ENCODE assay signal across 22 cellular contexts in genomic region chr12:63857771-63858670, GRCh38. TPM values are rescaled to one million over a fixed set of nuclear protein-coding genes. Genes with fewer than 3 reads are reported as not detected.
A peak's percentile ranks its signal among the peaks of the same experiment; 100 is the strongest.
DNase-seq lines count a peak whose midpoint lies in the region; ATAC-seq, FAIRE-seq and TF ChIP-seq lines count a peak whose summit lies in the region.
"Had no signal": no experiment of that assay in that cellular context is flagged by ENCODE, and none has a peak within 500 bp of the region (broad histone marks: within the 10 kb centered on the region; RNA-seq: fewer than 3 reads in every experiment).

No MANE protein-coding gene starts in this region.

- BruUV-seq in K562 (replicated peaks; lab: Mats Ljungman, UMichigan) = no TSS peak

- in situ Hi-C loops in K562 (cut with MboI) = no loop called here

- H3K9me3 Mint-ChIP-seq in HFFc6 = no peaks in the 10 kb centered on the region
- H3K9me3 Mint-ChIP-seq in activated T-cell treated with anti-CD3 and anti-CD28 coated beads, Interleukin-2, amount 50 U/mL, for 4 hours = no peaks in the 10 kb centered on the region
- no peaks in the 10 kb centered on the region for H3K9me3 Mint-ChIP-seq in activated naive CD4-positive, alpha-beta T cell treated with anti-CD3 and anti-CD28 coated beads, Interleukin-2, amount 10 ng/mL, durations not matched to agents 7 days and 5 days
- H3K9me3 Mint-ChIP-seq: activated naive CD8-positive, alpha-beta T cell treated with anti-CD3 and anti-CD28 coated beads, Interleukin-2, amount 50 U/mL, for 24 hours; activated T-helper 17 cell treated with anti-CD3 and anti-CD28 coated beads, Interleukin-2, amount 50 U/mL, for 72 hours; immature natural killer cell; naive B cell; type B pancreatic cell had no signal

- H4K20me1 ChIP-seq in K562 (replicated peaks; ENCODE audit: control insufficient read depth, insufficient read depth, low read length) = no peaks in the 10 kb centered on the region

- no peak overlapping the region for H3K4me3 Mint-ChIP-seq in HFFc6
- no peak overlapping the region for H3K4me3 Mint-ChIP-seq in activated T-cell treated with anti-CD3 and anti-CD28 coated beads, Interleukin-2, amount 50 U/mL, for 4 hours
- H3K4me3 Mint-ChIP-seq in activated naive CD4-positive, alpha-beta T cell treated with anti-CD3 and anti-CD28 coated beads, Interleukin-2, amount 10 ng/mL, durations not matched to agents 7 days and 5 days = no peak overlapping the region
- H3K4me3 Mint-ChIP-seq: activated naive CD8-positive, alpha-beta T cell treated with anti-CD3 and anti-CD28 coated beads, Interleukin-2, amount 50 U/mL, for 24 hours; activated T-helper 17 cell treated with anti-CD3 and anti-CD28 coated beads, Interleukin-2, amount 50 U/mL, for 72 hours; CD14-positive monocyte; immature natural killer cell; naive B cell; type B pancreatic cell had no signal

- TF ChIP-seq POLR2A in A549 (IDR thresholded peaks at IDR 0.05; ENCODE audit: low read length) (no peak), K562 (conservative IDR thresholded peaks at IDR 0.05) (no peak)

- peaks cover 19% of the 10 kb centered on the region for H3K36me3 Mint-ChIP-seq in HFFc6 (ENCODE audit: low read depth)
- H3K36me3 Mint-ChIP-seq in activated T-cell treated with anti-CD3 and anti-CD28 coated beads, Interleukin-2, amount 50 U/mL, for 4 hours (ENCODE audit: insufficient read depth) = no peaks in the 10 kb centered on the region
- no peaks in the 10 kb centered on the region for H3K36me3 Mint-ChIP-seq in activated naive CD4-positive, alpha-beta T cell treated with anti-CD3 and anti-CD28 coated beads, Interleukin-2, amount 10 ng/mL, durations not matched to agents 7 days and 5 days
- H3K36me3 Mint-ChIP-seq: CD14-positive monocyte, immature natural killer cell, naive B cell, type B pancreatic cell had no signal

- H3K4me1 Mint-ChIP-seq in HFFc6 (ENCODE audit: low read depth) = peaks cover 66% of the 10 kb centered on the region
- no peaks in the 10 kb centered on the region for H3K4me1 Mint-ChIP-seq in activated T-cell treated with anti-CD3 and anti-CD28 coated beads, Interleukin-2, amount 50 U/mL, for 4 hours (ENCODE audit: low read depth)
- H3K4me1 Mint-ChIP-seq in activated naive CD4-positive, alpha-beta T cell treated with anti-CD3 and anti-CD28 coated beads, Interleukin-2, amount 10 ng/mL, durations not matched to agents 7 days and 5 days = no peaks in the 10 kb centered on the region
- H3K4me1 Mint-ChIP-seq: activated naive CD8-positive, alpha-beta T cell treated with anti-CD3 and anti-CD28 coated beads, Interleukin-2, amount 50 U/mL, for 24 hours; activated T-helper 17 cell treated with anti-CD3 and anti-CD28 coated beads, Interleukin-2, amount 50 U/mL, for 72 hours; CD14-positive monocyte; immature natural killer cell; naive B cell had no signal

- TF ChIP-seq RAD21 in A549 (conservative IDR thresholded peaks at IDR 0.05 in 1 of 2, IDR thresholded peaks at IDR 0.05 in 1 of 2) (peak in 1 of 2 experiments; percentile 24; a peak in 1 of 5 replicates), K562 (CRISPR knock-in tag; conservative IDR thresholded peaks at IDR 0.05 in 1 of 2, IDR thresholded peaks at IDR 0.05 in 1 of 2) (no peak)

- no peaks in the 10 kb centered on the region for H3K79me2 ChIP-seq in K562 (ENCODE audit: control insufficient read depth, insufficient read depth, low read length)

- H3K27ac ChIP-seq in A549 (peak overlapping the region; percentile 62 to 82), K562 (ENCODE audit: extremely low read depth, low read depth, low read length) (no peak overlapping the region), aorta (ENCODE audit: low read depth in 1 of 2, low read length in 2 of 2) (no peak overlapping the region)
- H3K27ac ChIP-seq: heart right ventricle, lower lobe of right lung had no signal

- 2% methylated on average over 6 of the region's 6 CpGs for WGBS in A549 (ENCODE audit: missing lambda C conversion rate)
- WGBS in K562 (ENCODE audit: insufficient coverage, low coverage, missing lambda C conversion rate) = 2% methylated on average over 6 of the region's 6 CpGs
- WGBS in aorta, 2 donors = 56 to 62% methylated on average over 6 of the region's 6 CpGs

- ATAC-seq in A549 (peak in 1 of 2 experiments; percentile 56; a peak in 3 of 6 replicates), K562 (no peak), aorta (ENCODE audit: low FRiP score) (no peak)
- ATAC-seq in activated T-cell treated with anti-CD3 and anti-CD28 coated beads, Interleukin-2, amount 50 U/mL, for 4 hours = no peak
- ATAC-seq: activated naive CD8-positive, alpha-beta T cell treated with anti-CD3 and anti-CD28 coated beads, Interleukin-2, amount 50 U/mL, for 24 hours; activated T-helper 17 cell treated with anti-CD3 and anti-CD28 coated beads, Interleukin-2, amount 50 U/mL, for 72 hours; heart right ventricle; lower lobe of right lung had no signal

- no peak overlapping the region for H3K9ac ChIP-seq in K562 (ENCODE audit: insufficient read depth in 1 of 2, low read depth in 2 of 2, low read length in 2 of 2)

- H3K36me3 ChIP-seq in K562 (ENCODE audit: control insufficient read depth, insufficient read depth, low read length) (no peaks in the 10 kb centered on the region), aorta (ENCODE audit: control insufficient read depth in 1 of 2, insufficient read depth in 2 of 2, low read length in 1 of 2) (no peaks in the 10 kb centered on the region)
- H3K36me3 ChIP-seq: heart right ventricle, lower lobe of right lung had no signal

- H3K9me3 ChIP-seq in A549 = no peaks in the 10 kb centered on the region
- H3K9me3 ChIP-seq in K562 (replicated peaks; ENCODE audit: control insufficient read depth, insufficient read depth, low read depth, low read length) = no peaks in the 10 kb centered on the region
- no peaks in the 10 kb centered on the region for H3K9me3 ChIP-seq in aorta (ENCODE audit: control insufficient read depth, low read length)
- H3K9me3 ChIP-seq: heart right ventricle, lower lobe of right lung had no signal

- POLR2A ChIA-PET in A549 (lab: Yijun Ruan, JAX) (no interaction called here), K562 (lab: Yijun Ruan, JAX) (no interaction called here)

- FAIRE-seq in A549 (lab: Jason Lieb, UNC) (no peak), K562 (lab: Jason Lieb, UNC) (peak; percentile 42)
- FAIRE-seq: GM12891, H1 had no signal

- H3K4me1 ChIP-seq in A549 = peaks cover 59% of the 10 kb centered on the region
- no peaks in the 10 kb centered on the region for H3K4me1 ChIP-seq in K562 (replicated peaks in 1 of 2; ENCODE audit: control insufficient read depth in 2 of 2, insufficient read depth in 2 of 2, low read length in 2 of 2)
- H3K4me1 ChIP-seq in aorta (ENCODE audit: control insufficient read depth in 1 of 2, insufficient read depth in 2 of 2, low read length in 2 of 2) = no peaks in the 10 kb centered on the region
- H3K4me1 ChIP-seq: lower lobe of right lung had no signal

- DNase-seq in A549 (ENCODE audit: low read depth in 1 of 2, low spot score in 1 of 2) (peak in 1 of 2 experiments; percentile 65), HFFc6 (no peak), K562 (ENCODE audit: extremely low read depth in 1 of 4, low spot score in 3 of 4) (no peak), kidney tubule cell (ENCODE audit: low spot score) (peak; percentile 39), HUDEP-2 (lab: John Stamatoyannopoulos, UW; ENCODE audit: unreplicated experiment in 76 of 76) (no peak), aorta (no peak)
- no peak for DNase-seq in activated T-cell treated with anti-CD3 and anti-CD28 coated beads, Interleukin-2, amount 50 U/mL, for 4 hours
- DNase-seq in activated naive CD4-positive, alpha-beta T cell treated with anti-CD3 and anti-CD28 coated beads, Interleukin-2, amount 10 ng/mL, durations not matched to agents 7 days and 5 days = no peak
- DNase-seq: activated naive CD8-positive, alpha-beta T cell treated with anti-CD3 and anti-CD28 coated beads, Interleukin-2, amount 50 U/mL, for 24 hours; central memory CD4-positive, alpha-beta T cell; heart right ventricle; immature natural killer cell; lower lobe of right lung; naive B cell; NCI-H187 treated with DMSO at 0.1 percent for 48 hours; stimulated activated CD4-positive, alpha-beta T cell treated with anti-CD3 and anti-CD28 coated beads, Interleukin-4, amount 100 ng/mL, for 1 hour had no signal

- TF ChIP-seq EP300 in A549 (IDR thresholded peaks at IDR 0.05) (0 out of 5 replicates have a peak, but pooled peaks of 1 of the 2 experiments have one; percentile 29), K562 (IDR thresholded peaks at IDR 0.05; ENCODE audit: low read length) (no peak)

- intact Hi-C loops in K562 (cut with micrococcal nuclease) (no loop called here), aorta (cut with DNase I) (no loop called here)

- H2AFZ ChIP-seq in K562 (ENCODE audit: low read depth, low read length) = no peak overlapping the region

- peak overlapping the region; percentile 60; the same call in 1 of the 2 replicates for H3K27ac Mint-ChIP-seq in HFFc6
- H3K27ac Mint-ChIP-seq in activated naive CD4-positive, alpha-beta T cell treated with anti-CD3 and anti-CD28 coated beads, Interleukin-2, amount 10 ng/mL, durations not matched to agents 7 days and 5 days = no peak overlapping the region
- H3K27ac Mint-ChIP-seq: activated naive CD8-positive, alpha-beta T cell treated with anti-CD3 and anti-CD28 coated beads, Interleukin-2, amount 50 U/mL, for 24 hours; activated T-helper 17 cell treated with anti-CD3 and anti-CD28 coated beads, Interleukin-2, amount 50 U/mL, for 72 hours; CD14-positive monocyte; immature natural killer cell; naive B cell; type B pancreatic cell had no signal

- H3K27me3 ChIP-seq in K562 (ENCODE audit: control insufficient read depth in 2 of 2, insufficient read depth in 2 of 2, low read length in 2 of 2) (peaks cover 0 to 6% of the 10 kb centered on the region in 2 experiments; a peak in 2 of 5 replicates), aorta (ENCODE audit: control insufficient read depth in 1 of 2, insufficient read depth in 2 of 2, low read length in 1 of 2) (no peaks in the 10 kb centered on the region)
- H3K27me3 ChIP-seq: heart right ventricle had no signal

- H3K4me2 ChIP-seq in A549 (peak overlapping the region; percentile 81), K562 (ENCODE audit: insufficient read depth, low read length) (no peak overlapping the region)
- H3K4me2 ChIP-seq: smooth muscle cell had no signal

- no peaks in the 10 kb centered on the region for H3K27me3 Mint-ChIP-seq in HFFc6 (ENCODE audit: insufficient read depth)
- peaks cover 7% of the 10 kb centered on the region for H3K27me3 Mint-ChIP-seq in activated T-cell treated with anti-CD3 and anti-CD28 coated beads, Interleukin-2, amount 50 U/mL, for 4 hours (ENCODE audit: low read depth)
- no peaks in the 10 kb centered on the region for H3K27me3 Mint-ChIP-seq in activated naive CD4-positive, alpha-beta T cell treated with anti-CD3 and anti-CD28 coated beads, Interleukin-2, amount 10 ng/mL, durations not matched to agents 7 days and 5 days
- H3K27me3 Mint-ChIP-seq: type B pancreatic cell had no signal

- CTCF ChIA-PET in A549 (lab: Yijun Ruan, JAX) (no interaction called here), K562 (lab: Yijun Ruan, JAX; ENCODE audit: low intra/inter-chr PET ratio) (no interaction called here)
- CTCF ChIA-PET in activated naive CD4-positive, alpha-beta T cell treated with anti-CD3 and anti-CD28 coated beads, Interleukin-2, amount 10 ng/mL, durations not matched to agents 7 days and 5 days (lab: Charles Lee) = no interaction called here

- TF ChIP-seq CTCF in A549 (IDR thresholded peaks at IDR 0.05) = no peak
- TF ChIP-seq CTCF in HFFc6 (IDR thresholded peaks at IDR 0.05) = no peak
- TF ChIP-seq CTCF in K562 (IDR thresholded peaks at IDR 0.05 in 2 of 3, conservative IDR thresholded peaks at IDR 0.05 in 1 of 3; ENCODE audit: insufficient read depth in 2 of 3, low read depth in 1 of 3, low read length in 3 of 3) = no peak

- no peaks in the 10 kb centered on the region for H3K9me1 ChIP-seq in K562 (ENCODE audit: control insufficient read depth, insufficient read depth, low read length)

- H3K4me3 ChIP-seq in A549 (peak overlapping the region; percentile 13; the same call in 1 of the 3 replicates), K562 (no peak overlapping the region), aorta (ENCODE audit: low read length in 2 of 2) (no peak overlapping the region)
- H3K4me3 ChIP-seq: heart right ventricle, lower lobe of right lung, smooth muscle cell had no signal

RNA-seq across cellular contexts. Expression of gene SRGAP1, which starts 13.5 kb away (rescaled TPM):
- polyA plus RNA-seq in A549 (2011; rRNA removed) (22.9 and 23.6 TPM in 2 replicates), A549 (2017; fragmentation: RNase III; extraction: RNeasy Plus Mini Kit Qiagen cat#74134 plus additional on column Dnase treatment) (7.9 to 8.4 TPM (median 8.3 TPM) in 3 replicates), K562 (2011; rRNA removed) (0.03 and 0.13 TPM in 2 replicates), K562 (2014; fragmentation: Illumina TruSeq; extraction: Trizol) (0.04 TPM in 2 replicates), K562 (2014; fragmentation: Nextera tagmentation; extraction: Ambion mirVana) (under 1 TPM; 0.01 to 0.03 TPM), K562 (2014; rRNA removed) (0.01 TPM in 1 of 2 replicates, not detected in the other), aorta (1 to 10 TPM in 1 of 2 donors, under 1 TPM in 1; 0.88 to 1.9 TPM)
- polyA plus RNA-seq in A549 (2012; cell fraction: cytosol; rRNA removed) = 3.4 and 4.4 TPM in 2 replicates
- 18.3 and 19.5 TPM in 2 replicates for polyA plus RNA-seq in A549 (2012; cell fraction: nucleus; rRNA removed)
- polyA minus RNA-seq in A549 (2011; rRNA and poly(A)+ RNA removed) = 47.3 and 57.7 TPM in 2 replicates
- 10 to 100 TPM; 35.7 to 45.8 (median 40.9) TPM for total RNA-seq in HFFc6 (2021; fragmentation: NEBNext Ultra II Directional; extraction: Animal tissue kit (Norgen Biotek cat#: 25700))
- 0.12 and 1.4 TPM in 2 replicates for total RNA-seq in K562 (2011; cell fraction: chromatin; rRNA removed; ENCODE audit: low replicate concordance)
- total RNA-seq in K562 (2011; cell fraction: nucleolus; rRNA removed) = not detected in 2 replicates
- total RNA-seq in K562 (2011; cell fraction: nucleoplasm; rRNA removed) = under 0.01 and 0.08 TPM in 2 replicates
- total RNA-seq in K562 (2014; rRNA removed) (not detected in 2 replicates), K562 (2014; rRNA removed; fragmentation: Illumina TruSeq; extraction: Trizol) (0.03 TPM in 1 of 2 replicates, not detected in the other), K562 (2015; rRNA removed; fragmentation: Illumina TruSeq; extraction: Trizol) (not detected in 2 replicates), K562 (2021) (0.09 and 0.27 TPM in 2 replicates), aorta (10 to 100 TPM; 10.1 to 15.5 TPM)
- polyA plus RNA-seq in K562 (2011; cell fraction: cytosol; rRNA removed) = 0.03 TPM in 1 of 2 replicates, not detected in the other
- polyA plus RNA-seq in K562 (2011; cell fraction: nucleus; rRNA removed) = 0.04 and 0.06 TPM in 2 replicates
- polyA plus RNA-seq in K562 (2012) = 0.01 and 0.14 TPM in 2 replicates
- 0.11 and 0.12 TPM in 2 replicates for polyA minus RNA-seq in K562 (2011; rRNA and poly(A)+ RNA removed)
- polyA minus RNA-seq in K562 (2011; cell fraction: cytosol; rRNA and poly(A)+ RNA removed) = not detected in 2 replicates
- 0.78 TPM in 1 of 2 replicates, not detected in the other for polyA minus RNA-seq in K562 (2011; cell fraction: nucleus; rRNA and poly(A)+ RNA removed)
- total RNA-seq in activated T-cell treated with anti-CD3 and anti-CD28 coated beads, Interleukin-2, amount 50 U/mL, for 4 hours = under 1 TPM; 0.27 to 0.74 (median 0.33) TPM

Comparison
In these comparisons a context has a peak if more than half of its experiments do, and no peak if none do; other contexts are left out.
1. H3K27ac ChIP-seq: peak in A549 (2 of 2); none in K562 (single experiment) and aorta (0 of 2).
2. RNA of gene SRGAP1, which starts 13.5 kb away (total RNA-seq): 35.7 to 45.8 TPM in HFFc6 and 10.1 to 15.5 TPM in aorta; 0.27 to 0.74 TPM in activated T-cell treated with anti-CD3 and anti-CD28 coated beads, Interleukin-2, amount 50 U/mL, for 4 hours and under 0.01 to 1.4 TPM in K562; every median in the first group is over 4 times any median in the second.
3. Of the 35 proteins assayed by ChIP-seq in both K562 and A549: peak only in K562: none; only in A549: JUNB, MAFK and SMC3; in both: none; in neither: 29; mixed calls (peak in some experiments, not most) for 3.